In genomic region chr11:69868871-69869270, GRCh38 we compare ENCODE assay signal across 24 cellular contexts. TPM values are rescaled to one million over a fixed set of nuclear protein-coding genes. Genes with fewer than 3 reads are reported as not detected.
A peak's percentile ranks its signal among the peaks of the same experiment; 100 is the strongest.
DNase-seq lines count a peak whose midpoint lies in the region; FAIRE-seq and TF ChIP-seq lines count a peak whose summit lies in the region.
"Had no signal": no experiment of that assay in that cellular context is flagged by ENCODE, and none has a peak within 500 bp of the region (broad histone marks: within the 10 kb centered on the region; RNA-seq: fewer than 3 reads in every experiment).

No MANE protein-coding gene starts in this region.

- FAIRE-seq in H1 (lab: Jason Lieb, UNC), result no peak
- FAIRE-seq: H54, RCC 7860 had no signal

- H2BK120ac ChIP-seq in H1 (replicated peaks; ENCODE audit: low read depth, low read length), result no peak overlapping the region

- no peak for TF ChIP-seq EP300 in H1 (IDR thresholded peaks at IDR 0.05; ENCODE audit: borderline replicate concordance in 1 of 2, low read depth in 2 of 2, low read length in 2 of 2)

- POLR2A ChIA-PET in H1 (lab: Charles Lee; ENCODE audit: partially characterized antibody), result no interaction called here

- no peak overlapping the region for H2BK5ac ChIP-seq in H1 (ENCODE audit: low read depth, low read length)

- H2BK20ac ChIP-seq in H1 (ENCODE audit: low read length), result no peak overlapping the region

- peaks cover 14% of the 10 kb centered on the region for H3F3A ChIP-seq in neural progenitor cell (ENCODE audit: low read depth)

- H3K9me3 ChIP-seq in BLaER1 treated with 17β-estradiol and CSF1 and Interleukin-3, amounts not matched to agents 10 nM and 100 nM (replicated peaks in 1 of 11), result no peaks in the 10 kb centered on the region
- peaks cover 0 to 3% of the 10 kb centered on the region in 2 experiments; a peak in 1 of 4 replicates for H3K9me3 ChIP-seq in H1 (ENCODE audit: insufficient read depth in 2 of 2, low read depth in 1 of 2, low read length in 1 of 2)
- H3K9me3 ChIP-seq in neural progenitor cell (ENCODE audit: low read depth), result no peaks in the 10 kb centered on the region
- H3K9me3 ChIP-seq: SJCRH30 had no signal

- no peaks in the 10 kb centered on the region for H3K79me1 ChIP-seq in H1 (ENCODE audit: low read depth, low read length)

- peaks cover 4 to 22% (median 14%) of the 10 kb centered on the region in 10 experiments; a peak in 18 of 20 replicates for H3K4me1 ChIP-seq in BLaER1 treated with 17β-estradiol and CSF1 and Interleukin-3, amounts not matched to agents 10 nM and 100 nM
- H3K4me1 ChIP-seq in H1 (replicated peaks in 1 of 4; ENCODE audit: control insufficient read depth in 3 of 4, insufficient read depth in 4 of 4, low read length in 3 of 4), result peaks cover 0 to 18% (median 9%) of the 10 kb centered on the region in 4 experiments; a peak in 5 of 7 replicates
- peaks cover 26% of the 10 kb centered on the region for H3K4me1 ChIP-seq in neural progenitor cell
- H3K4me1 ChIP-seq: SJCRH30 had no signal

- CTCF ChIA-PET in H1 (lab: Charles Lee; ENCODE audit: partially characterized antibody), result interaction anchor here (0.6 to 5.7 kb wide), 5 partner anchors 14 to 110 kb away, joined by 3 to 36 read pairs (median 3); no protein-coding TSS in a partner anchor

- 86% methylated on average over 8 of the region's 8 CpGs; no CpG with 5 or more reads in 1 of the 2 experiments for WGBS in H1 (ENCODE audit: extremely low coverage in 1 of 2, insufficient coverage in 1 of 2, insufficient read length in 1 of 2, insufficient replicate concordance in 2 of 2, low coverage in 1 of 2, low lambda C conversion rate in 2 of 2, missing lambda C conversion rate in 1 of 2), 2 experiments

- peak overlapping the region; percentile 84; the same call in 1 of the 2 replicates for H4K8ac ChIP-seq in H1 (ENCODE audit: extremely low read depth, insufficient read depth, low read length)

- no peak overlapping the region for H3K9ac ChIP-seq in BLaER1 treated with 17β-estradiol and CSF1 and Interleukin-3, amounts not matched to agents 10 nM and 100 nM
- H3K9ac ChIP-seq in H1 (replicated peaks in 1 of 4; ENCODE audit: extremely low read depth in 1 of 4, low read depth in 3 of 4, low read length in 3 of 4), result no peak overlapping the region
- H3K9ac ChIP-seq in neural progenitor cell, result no peak overlapping the region

- H3K27ac Mint-ChIP-seq in neural progenitor cell, result peak overlapping the region; percentile 93
- H3K27ac Mint-ChIP-seq: CD8-positive, alpha-beta memory T cell had no signal

- H3K23ac ChIP-seq in H1 (ENCODE audit: insufficient read length), result no peak overlapping the region

- no peak overlapping the region for H3K27ac ChIP-seq in BLaER1 treated with 17β-estradiol and CSF1 and Interleukin-3, amounts not matched to agents 10 nM and 100 nM
- H3K27ac ChIP-seq in H1 (ENCODE audit: low read depth, low read length) (no peak overlapping the region), neural progenitor cell (no peak overlapping the region)
- H3K27ac ChIP-seq: C4-2B, SJCRH30 had no signal

- peaks cover 30% of the 10 kb centered on the region for H3K27me3 Mint-ChIP-seq in neural progenitor cell (ENCODE audit: insufficient read depth, low read depth)

- peak overlapping the region in 9 of 11 experiments; percentile 35 to 83 (median 75); a peak in 17 of 22 replicates for H3K4me2 ChIP-seq in BLaER1 treated with 17β-estradiol and CSF1 and Interleukin-3, amounts not matched to agents 10 nM and 100 nM
- peak overlapping the region in 1 of 2 experiments; percentile 14; a peak in 1 of 4 replicates for H3K4me2 ChIP-seq in H1 (ENCODE audit: insufficient read depth in 1 of 2, low read depth in 2 of 2, low read length in 2 of 2)
- H3K4me2 ChIP-seq in neural progenitor cell, result peak overlapping the region; percentile 52

- H2BK12ac ChIP-seq in H1 (ENCODE audit: low read depth, low read length), result no peak overlapping the region

- H3K56ac ChIP-seq in H1 (replicated peaks; ENCODE audit: insufficient read length, low read depth, low read length), result no peak overlapping the region

- peaks cover 18 to 36% (median 31%) of the 10 kb centered on the region in 11 experiments for H3K27me3 ChIP-seq in BLaER1 treated with 17β-estradiol and CSF1 and Interleukin-3, amounts not matched to agents 10 nM and 100 nM
- H3K27me3 ChIP-seq in H1 (replicated peaks in 1 of 4; ENCODE audit: control insufficient read depth in 3 of 4, extremely low read depth in 1 of 4, insufficient read depth in 3 of 4, low read length in 3 of 4) (peaks cover 0 to 3% (median 1%) of the 10 kb centered on the region in 4 experiments; a peak in 3 of 7 replicates), neural progenitor cell (no peaks in the 10 kb centered on the region)

- H3K18ac ChIP-seq in H1 (ENCODE audit: extremely low read depth, low read length), result no peak overlapping the region

- H3K4me1 Mint-ChIP-seq in neural progenitor cell, result peaks cover 57% of the 10 kb centered on the region
- H3K4me1 Mint-ChIP-seq: CD8-positive, alpha-beta memory T cell had no signal

- DNase-seq in activated CD8-positive, alpha-beta memory T cell treated with anti-CD3 and anti-CD28 coated beads for 24 hours, result peak; percentile 24
- no peak for DNase-seq in activated CD8-positive, alpha-beta memory T cell treated with anti-CD3 and anti-CD28 coated beads, Interleukin-2, amount 50 U/mL, for 4 hours
- no peak for DNase-seq in H1 (ENCODE audit: low read depth in 1 of 2, low spot score in 2 of 2)
- no peak for DNase-seq in neural progenitor cell (ENCODE audit: low spot score)
- DNase-seq in NCI-H146 treated with DMSO at 0.1 percent for 48 hours (lab: John Stamatoyannopoulos, UW; ENCODE audit: unreplicated experiment), result no peak
- no peak for DNase-seq in OCI-M2 (lab: John Stamatoyannopoulos, UW; ENCODE audit: unreplicated experiment)
- no peak for DNase-seq in DMS153 (lab: John Stamatoyannopoulos, UW)
- DNase-seq: 8988T; Calu3; CD8-positive, alpha-beta memory T cell; DMS53; GDM1; KG1; NCI-H1092 treated with DMSO at 0.1 percent for 48 hours; NCI-H1694; NCI-H2081; NCI-H446; NCI-H526; SJCRH30 had no signal

- TF ChIP-seq CTCF in H1 (IDR thresholded peaks at IDR 0.05; ENCODE audit: control extremely low read depth in 1 of 3, insufficient read depth in 1 of 3, low read depth in 1 of 3, low read length in 3 of 3), result no peak
- TF ChIP-seq CTCF in neural progenitor cell (IDR thresholded peaks at IDR 0.05), result no peak

- no peak for TF ChIP-seq RAD21 in H1 (IDR thresholded peaks at IDR 0.05 in 1 of 2, conservative IDR thresholded peaks at IDR 0.05 in 1 of 2; ENCODE audit: low read depth in 2 of 2, low read length in 2 of 2)

- H3K4ac ChIP-seq in H1 (replicated peaks; ENCODE audit: insufficient read length, low read depth, low read length), result no peak overlapping the region

- H3K79me2 ChIP-seq in H1 (ENCODE audit: control insufficient read depth in 1 of 2, insufficient read depth in 2 of 2, low read length in 2 of 2) (no peaks in the 10 kb centered on the region), neural progenitor cell (ENCODE audit: low read depth) (no peaks in the 10 kb centered on the region)

- 0 out of 2 replicates have a peak, but pooled peaks cover 2% of the 10 kb centered on the region for H3K23me2 ChIP-seq in H1 (ENCODE audit: low read depth, low read length)

- peaks cover 0 to 26% (median 0%) of the 10 kb centered on the region in 11 experiments; a peak in 6 of 22 replicates for H4K20me1 ChIP-seq in BLaER1 treated with 17β-estradiol and CSF1 and Interleukin-3, amounts not matched to agents 10 nM and 100 nM
- no peaks in the 10 kb centered on the region for H4K20me1 ChIP-seq in H1 (replicated peaks in 1 of 2; ENCODE audit: control insufficient read depth in 1 of 2, insufficient read depth in 2 of 2, low read length in 2 of 2)
- no peaks in the 10 kb centered on the region for H4K20me1 ChIP-seq in neural progenitor cell (ENCODE audit: low read depth)

- H3K14ac ChIP-seq in H1 (ENCODE audit: insufficient read length), result no peak overlapping the region

- peaks cover 4% of the 10 kb centered on the region for H3K9me3 Mint-ChIP-seq in neural progenitor cell
- H3K9me3 Mint-ChIP-seq: CD8-positive, alpha-beta memory T cell had no signal

- no peaks in the 10 kb centered on the region for H3K36me3 ChIP-seq in BLaER1 treated with 17β-estradiol and CSF1 and Interleukin-3, amounts not matched to agents 10 nM and 100 nM
- no peaks in the 10 kb centered on the region for H3K36me3 ChIP-seq in H1 (ENCODE audit: control insufficient read depth in 2 of 4, insufficient read depth in 4 of 4, low read length in 3 of 4)
- H3K36me3 ChIP-seq in neural progenitor cell, result no peaks in the 10 kb centered on the region
- H3K36me3 ChIP-seq: SJCRH30 had no signal

- H3K4me3 Mint-ChIP-seq in neural progenitor cell, result no peak overlapping the region
- H3K4me3 Mint-ChIP-seq: CD8-positive, alpha-beta memory T cell had no signal

- H2AK5ac ChIP-seq in H1 (ENCODE audit: low read depth, low read length), result no peak overlapping the region

- H2AFZ ChIP-seq in H1 (ENCODE audit: low read length) (no peak overlapping the region), neural progenitor cell (replicated peaks) (no peak overlapping the region)

- no peaks in the 10 kb centered on the region for H3K36me3 Mint-ChIP-seq in neural progenitor cell
- H3K36me3 Mint-ChIP-seq: CD8-positive, alpha-beta memory T cell had no signal

- no peak for TF ChIP-seq POLR2A in H1 (IDR thresholded peaks at IDR 0.05; ENCODE audit: control extremely low read depth in 1 of 2, low read depth in 2 of 2, low read length in 2 of 2)

- peak overlapping the region; percentile 97; the same call in 1 of the 2 replicates for H2BK15ac ChIP-seq in H1 (ENCODE audit: low read length)

- no peak overlapping the region for H4K5ac ChIP-seq in H1 (ENCODE audit: insufficient read length, low read depth, low read length)

- H4K91ac ChIP-seq in H1 (replicated peaks; ENCODE audit: insufficient read length, low read length), result no peak overlapping the region

- H3K4me3 ChIP-seq in BLaER1 treated with 17β-estradiol and CSF1 and Interleukin-3, amounts not matched to agents 10 nM and 100 nM, result no peak overlapping the region
- no peak overlapping the region for H3K4me3 ChIP-seq in H1 (ENCODE audit: extremely low read depth in 1 of 4, insufficient read depth in 2 of 4, low read depth in 3 of 4, low read length in 4 of 4)
- no peak overlapping the region for H3K4me3 ChIP-seq in neural progenitor cell
- H3K4me3 ChIP-seq: SJCRH30 had no signal

TF ChIP-seq in H1, 55 proteins besides CTCF, POLR2A, EP300 and RAD21:
- no peak for TF ChIP-seq EGR1 (IDR thresholded peaks at IDR 0.05; ENCODE audit: borderline replicate concordance, low read depth, low read length)
- TF ChIP-seq TEAD4 (IDR thresholded peaks at IDR 0.05; ENCODE audit: low read depth, low read length), result no peak

RNA-seq across cellular contexts. Expression of gene FGF3, which starts 49.7 kb away (rescaled TPM):
- not detected in 2 replicates for total RNA-seq in H1 (2021; fragmentation: NEBNext Ultra II Directional; extraction: Animal tissue kit (Norgen Biotek cat#: 25700))
- 0.19 TPM in 1 of 2 replicates, not detected in the other for polyA plus RNA-seq in H1 (2011; rRNA removed)
- polyA plus RNA-seq in H1 (2011; cell fraction: cytosol; rRNA removed), result not detected
- not detected for polyA plus RNA-seq in H1 (2011; cell fraction: nucleus; rRNA removed)
- polyA plus RNA-seq in H1 (2012, experiment 1 of 2), result not detected in 4 replicates
- polyA plus RNA-seq in H1 (2012, experiment 2 of 2), result not detected
- polyA plus RNA-seq in H1 (2013, experiment 1 of 2), result 0.12 TPM
- polyA plus RNA-seq in H1 (2013, experiment 2 of 2), result 0.06 TPM
- polyA minus RNA-seq in H1 (2011; rRNA and poly(A)+ RNA removed), result not detected in 2 replicates
- polyA minus RNA-seq in H1 (2011; cell fraction: cytosol; rRNA and poly(A)+ RNA removed), result not detected
- not detected for polyA minus RNA-seq in H1 (2011; cell fraction: nucleus; rRNA and poly(A)+ RNA removed)
- total RNA-seq in neural progenitor cell (ENCODE audit: low replicate concordance), result not detected in 2 replicates
- total RNA-seq: Calu3; CD8-positive, alpha-beta memory T cell; OCI-LY7; SJCRH30 had no signal
- polyA plus RNA-seq: CD8-positive, alpha-beta memory T cell had no signal
